Comparison of ENCODE assay signal across 1 cellular context in genomic region chr2:241295326-241296095, GRCh38.
TF ChIP-seq lines count a peak whose summit lies in the region.

No MANE protein-coding gene starts in this region.

TF ChIP-seq in SK-N-SH, 30 proteins besides CTCF, POLR2A, EP300 and RAD21:
- no peak for TF ChIP-seq FOXM1 (IDR thresholded peaks at IDR 0.05; ENCODE audit: low read depth)
- TF ChIP-seq RCOR1 (IDR thresholded peaks at IDR 0.05; ENCODE audit: low read length): no peak
